ENCODE assay signal across 36 cellular contexts in genomic region chr1:28789816-28790215, GRCh38. TPM values are rescaled to one million over a fixed set of nuclear protein-coding genes. Genes with fewer than 3 reads are reported as not detected.
"Had no signal": no experiment of that assay in that cellular context is flagged by ENCODE, and none has a peak within 500 bp of the region (broad histone marks: within the 10 kb centered on the region; RNA-seq: fewer than 3 reads in every experiment).

No MANE protein-coding gene starts in this region.

- H3K9me3 ChIP-seq: ascending aorta had no signal

- H3K4me3 Mint-ChIP-seq: activated B cell treated with CpG ODN at 0.5 μM for 24 hours; activated CD4-positive, alpha-beta memory T cell treated with anti-CD3 and anti-CD28 coated beads for 36 hours; activated CD4-positive, alpha-beta T cell treated with anti-CD3 and anti-CD28 coated beads, Interleukin-2, amount 10 ng/mL, durations not matched to agents 24 days and 14 days; activated CD8-positive, alpha-beta T cell treated with anti-CD3 and anti-CD28 coated beads for 36 hours; activated naive CD4-positive, alpha-beta T cell treated with anti-CD3 and anti-CD28 coated beads, Interleukin-2, amount 10 ng/mL, durations not matched to agents 7 days and 5 days; activated naive CD4-positive, alpha-beta T cell treated with anti-CD3 and anti-CD28 coated beads, Interleukin-2, amount 50 U/mL, for 24 hours; activated naive CD8-positive, alpha-beta T cell; activated naive CD8-positive, alpha-beta T cell treated with anti-CD3 and anti-CD28 coated beads, Interleukin-2, amount 10 ng/mL, durations not matched to agents 7 days and 5 days; activated naive CD8-positive, alpha-beta T cell treated with anti-CD3 and anti-CD28 coated beads, Interleukin-2, amount 50 U/mL, for 24 hours; activated T-cell treated with anti-CD3 and anti-CD28 coated beads, Interleukin-2, amount 50 U/mL, for 24 hours; brain; central memory CD8-positive, alpha-beta T cell; T-cell; T-helper 2 cell treated with Interferon-gamma antibody and Interleukin-4, amounts not matched to agents 5 μg/mL and 100 μg/mL, for 36 hours had no signal

- H3K27me3 Mint-ChIP-seq: activated naive CD4-positive, alpha-beta T cell treated with anti-CD3 and anti-CD28 coated beads, Interleukin-2, amount 50 U/mL, for 24 hours; activated naive CD8-positive, alpha-beta T cell had no signal

- H3K27ac ChIP-seq: ascending aorta, cardiac muscle cell, VCaP had no signal

- H3K27ac Mint-ChIP-seq: activated B cell treated with CpG ODN at 0.5 μM for 24 hours; activated CD4-positive, alpha-beta memory T cell treated with anti-CD3 and anti-CD28 coated beads for 36 hours; activated CD4-positive, alpha-beta T cell treated with anti-CD3 and anti-CD28 coated beads, Interleukin-2, amount 10 ng/mL, durations not matched to agents 24 days and 14 days; activated CD8-positive, alpha-beta T cell treated with anti-CD3 and anti-CD28 coated beads for 36 hours; activated naive CD4-positive, alpha-beta T cell treated with anti-CD3 and anti-CD28 coated beads, Interleukin-2, amount 10 ng/mL, durations not matched to agents 7 days and 5 days; activated naive CD4-positive, alpha-beta T cell treated with anti-CD3 and anti-CD28 coated beads, Interleukin-2, amount 50 U/mL, for 24 hours; activated naive CD8-positive, alpha-beta T cell; activated naive CD8-positive, alpha-beta T cell treated with anti-CD3 and anti-CD28 coated beads, Interleukin-2, amount 10 ng/mL, durations not matched to agents 7 days and 5 days; activated naive CD8-positive, alpha-beta T cell treated with anti-CD3 and anti-CD28 coated beads, Interleukin-2, amount 50 U/mL, for 24 hours; activated T-cell treated with anti-CD3 and anti-CD28 coated beads, Interleukin-2, amount 50 U/mL, for 24 hours; activated T-helper 2 cell treated with anti-CD3 and anti-CD28 coated beads, Interferon-gamma antibody, Interleukin-2, Interleukin-4, amounts not matched to agents 10 μg/mL and 5 μg/mL and 100 μg/mL, durations not matched to agents 14 hours and 24 hours and 36 hours; brain; T-cell; T-helper 2 cell treated with Interferon-gamma antibody and Interleukin-4, amounts not matched to agents 5 μg/mL and 100 μg/mL, for 36 hours had no signal

- ATAC-seq: activated CD8-positive, alpha-beta T cell treated with anti-CD3 and anti-CD28 coated beads for 36 hours; activated naive CD8-positive, alpha-beta T cell treated with anti-CD3 and anti-CD28 coated beads, Interleukin-2, amount 50 U/mL, for 24 hours; T-cell had no signal

- H3K27me3 ChIP-seq: ascending aorta, cardiac muscle cell had no signal

- H3K36me3 Mint-ChIP-seq: activated CD4-positive, alpha-beta memory T cell treated with anti-CD3 and anti-CD28 coated beads for 36 hours; activated naive CD4-positive, alpha-beta T cell treated with anti-CD3 and anti-CD28 coated beads, Interleukin-2, amount 10 ng/mL, durations not matched to agents 7 days and 5 days; activated naive CD4-positive, alpha-beta T cell treated with anti-CD3 and anti-CD28 coated beads, Interleukin-2, amount 50 U/mL, for 24 hours; activated naive CD8-positive, alpha-beta T cell; activated naive CD8-positive, alpha-beta T cell treated with anti-CD3 and anti-CD28 coated beads, Interleukin-2, amount 10 ng/mL, durations not matched to agents 7 days and 5 days; brain; T-cell had no signal

- H3K36me3 ChIP-seq: ascending aorta, cardiac muscle cell had no signal

- H3K4me3 ChIP-seq: ascending aorta, cardiac muscle cell had no signal

- DNase-seq: activated B cell treated with CpG ODN at 0.5 μM for 24 hours; activated CD4-positive, alpha-beta memory T cell treated with anti-CD3 and anti-CD28 coated beads for 36 hours; activated CD4-positive, alpha-beta T cell treated with anti-CD3 and anti-CD28 coated beads for 4 hours; activated CD4-positive, alpha-beta T cell treated with anti-CD3 and anti-CD28 coated beads, Interleukin-2, amount 10 ng/mL, durations not matched to agents 24 days and 14 days; activated CD4-positive, alpha-beta T cell treated with anti-CD3 and anti-CD28 coated beads, Interleukin-2, amount 50 U/mL, for 1 hour; activated CD4-positive, alpha-beta T cell treated with anti-CD3 and anti-CD28 coated beads, Interleukin-2, amount 50 U/mL, for 4 hours; activated CD4-positive, CD25-positive, alpha-beta regulatory T cell treated with anti-CD3 and anti-CD28 coated beads, Interleukin-2, amount 50 U/mL, for 72 hours; activated CD8-positive, alpha-beta memory T cell treated with anti-CD3 and anti-CD28 coated beads, Interleukin-2, amount 50 U/mL, for 4 hours; activated CD8-positive, alpha-beta T cell treated with anti-CD3 and anti-CD28 coated beads for 36 hours; activated effector memory CD4-positive, alpha-beta T cell treated with Interleukin-2 at 50 U/mL for 16 hours; activated gamma-delta T cell; activated naive CD4-positive, alpha-beta T cell treated with anti-CD3 and anti-CD28 coated beads, Interleukin-2, amount 10 ng/mL, durations not matched to agents 7 days and 5 days; activated naive CD4-positive, alpha-beta T cell treated with Interleukin-2 at 50 U/mL for 16 hours; activated naive CD8-positive, alpha-beta T cell treated with anti-CD3 and anti-CD28 coated beads, Interleukin-2, amount 10 ng/mL, durations not matched to agents 7 days and 5 days; activated naive CD8-positive, alpha-beta T cell treated with anti-CD3 and anti-CD28 coated beads, Interleukin-2, amount 50 U/mL, for 24 hours; activated T-cell treated with anti-CD3 and anti-CD28 coated beads for 4 hours; activated T-cell treated with anti-CD3 and anti-CD28 coated beads, Interleukin-2, amount 50 U/mL, for 24 hours; activated T-cell treated with anti-CD3 and anti-CD28 coated beads, Interleukin-2, amount 50 U/mL, for 48 hours; amygdala; anterior cingulate cortex; caudate nucleus; cerebellar nuclear complex; T-cell; T-helper 2 cell; T-helper 9 cell had no signal

- H3K9me3 Mint-ChIP-seq: activated B cell treated with CpG ODN at 0.5 μM for 24 hours; activated CD4-positive, alpha-beta memory T cell treated with anti-CD3 and anti-CD28 coated beads for 36 hours; activated CD4-positive, alpha-beta T cell treated with anti-CD3 and anti-CD28 coated beads, Interleukin-2, amount 10 ng/mL, durations not matched to agents 24 days and 14 days; activated CD8-positive, alpha-beta T cell treated with anti-CD3 and anti-CD28 coated beads for 36 hours; activated naive CD4-positive, alpha-beta T cell treated with anti-CD3 and anti-CD28 coated beads, Interleukin-2, amount 10 ng/mL, durations not matched to agents 7 days and 5 days; activated naive CD4-positive, alpha-beta T cell treated with anti-CD3 and anti-CD28 coated beads, Interleukin-2, amount 50 U/mL, for 24 hours; activated naive CD8-positive, alpha-beta T cell treated with anti-CD3 and anti-CD28 coated beads, Interleukin-2, amount 10 ng/mL, durations not matched to agents 7 days and 5 days; activated naive CD8-positive, alpha-beta T cell treated with anti-CD3 and anti-CD28 coated beads, Interleukin-2, amount 50 U/mL, for 24 hours; activated T-cell treated with anti-CD3 and anti-CD28 coated beads, Interleukin-2, amount 50 U/mL, for 24 hours; activated T-helper 2 cell treated with anti-CD3 and anti-CD28 coated beads, Interferon-gamma antibody, Interleukin-2, Interleukin-4, amounts not matched to agents 10 μg/mL and 5 μg/mL and 100 μg/mL, durations not matched to agents 14 hours and 24 hours and 36 hours; central memory CD8-positive, alpha-beta T cell; T-cell; T-helper 2 cell treated with Interferon-gamma antibody and Interleukin-4, amounts not matched to agents 5 μg/mL and 100 μg/mL, for 36 hours had no signal

RNA-seq across cellular contexts. Expression of gene OPRD1, which starts 22.2 kb away (rescaled TPM):
- total RNA-seq: activated B cell treated with CpG ODN at 0.5 μM for 24 hours; activated CD4-positive, alpha-beta memory T cell treated with anti-CD3 and anti-CD28 coated beads for 36 hours; activated CD8-positive, alpha-beta memory T cell treated with anti-CD3 and anti-CD28 coated beads for 36 hours; activated naive CD8-positive, alpha-beta T cell treated with anti-CD3 and anti-CD28 coated beads, Interleukin-2, amount 10 ng/mL, durations not matched to agents 7 days and 5 days; activated T-helper 2 cell treated with anti-CD3 and anti-CD28 coated beads, Interferon-gamma antibody, Interleukin-2, Interleukin-4, amounts not matched to agents 10 μg/mL and 5 μg/mL and 100 μg/mL, durations not matched to agents 14 hours and 24 hours and 36 hours; ascending aorta; T-cell; T-helper 1 cell treated with Interleukin-12 subunit alpha and Interleukin-12 subunit beta and Interleukin-4 antibody, amounts not matched to agents 30 ng/mL and 1 ng/mL, for 36 hours had no signal
